13 cellular contexts compared by ENCODE assay signal in the genomic region with DNA sequence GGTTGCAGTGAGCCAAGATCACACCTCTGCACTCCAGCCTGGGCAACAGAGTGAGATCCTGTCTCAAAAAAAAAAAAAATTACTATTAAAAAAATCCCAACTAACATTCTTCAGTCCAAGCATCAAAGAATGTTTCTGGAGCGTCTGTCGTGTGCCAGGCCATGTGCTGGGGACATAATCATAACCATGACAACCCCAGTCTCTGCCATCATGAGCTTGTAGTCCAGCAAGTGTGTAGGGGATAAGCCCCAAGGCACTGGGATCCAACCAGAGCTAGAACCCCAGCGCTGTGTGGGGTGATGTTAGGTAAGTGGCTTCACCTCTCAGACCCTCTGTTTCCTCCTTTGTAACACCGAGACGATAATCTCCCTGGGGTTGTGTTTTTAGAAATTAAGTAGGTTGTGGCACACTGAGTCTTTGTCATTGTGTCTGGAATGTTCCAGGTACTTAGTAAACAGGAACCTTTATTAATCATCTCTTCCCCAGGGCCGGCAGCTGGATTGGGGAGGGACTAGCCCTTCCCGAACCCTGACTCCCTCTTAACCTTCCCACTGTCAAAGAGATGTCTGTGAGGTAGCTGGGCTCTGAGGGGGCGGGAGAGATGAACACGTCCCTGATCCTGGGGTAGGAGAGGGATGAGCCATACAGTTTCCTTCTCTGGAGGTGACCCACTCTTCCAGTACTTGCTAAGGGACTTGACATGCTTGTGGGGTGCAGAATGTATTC. TPM values are rescaled to one million over a fixed set of nuclear protein-coding genes. Genes with fewer than 3 reads are reported as not detected.
DNase-seq lines count a peak whose midpoint lies in the region; ATAC-seq and TF ChIP-seq lines count a peak whose summit lies in the region.
"Had no signal": no experiment of that assay in that cellular context is flagged by ENCODE, and none has a peak within 500 bp of the region (broad histone marks: within the 10 kb centered on the region; RNA-seq: fewer than 3 reads in every experiment).

No MANE protein-coding gene starts in this region.

- H2AK5ac ChIP-seq in H9 (ENCODE audit: insufficient read length, low read length): no peak overlapping the region

- no peaks in the 10 kb centered on the region for H3K79me1 ChIP-seq in H9 (ENCODE audit: insufficient read depth, low read depth, low read length, poor library complexity, severe bottlenecking)

- no peak overlapping the region for H3K4me3 Mint-ChIP-seq in H9
- H3K4me3 Mint-ChIP-seq: stimulated activated naive CD8-positive, alpha-beta T cell treated with anti-CD3 and anti-CD28 coated beads, Interleukin-15, Interleukin-2, amounts not matched to agents 100 ng/mL and 50 ng/mL, for 24 hours had no signal

- no peak overlapping the region for H2AFZ ChIP-seq in H9 (ENCODE audit: low read length)

- H3K4ac ChIP-seq in H9 (ENCODE audit: low read depth, low read length): no peak overlapping the region

- DNase-seq in H9: no peak
- DNase-seq in body of pancreas: peak in 1 of 4 donors; percentile 29
- DNase-seq in glomerular endothelial cell (ENCODE audit: extremely low read depth, low read depth, low spot score): peak; percentile 39
- DNase-seq in gastrocnemius medialis: peak in 1 of 2 donors; percentile 46
- DNase-seq in LoVo (ENCODE audit: low spot score): no peak
- no peak for DNase-seq in ACHN
- DNase-seq in NCI-H128 (lab: John Stamatoyannopoulos, UW; ENCODE audit: unreplicated experiment): no peak
- DNase-seq in NK-92 (lab: John Stamatoyannopoulos, UW; ENCODE audit: unreplicated experiment): no peak
- DNase-seq: central memory CD4-positive, alpha-beta T cell; NCI-H2107 had no signal

- H3K4me3 ChIP-seq in body of pancreas (no peak overlapping the region), gastrocnemius medialis (peak overlapping the region; percentile 14 to 64 (median 32))
- H3K4me3 ChIP-seq: BLaER1 treated with 17β-estradiol and CSF1 and Interleukin-3, amounts not matched to agents 10 nM and 100 nM had no signal

- no peak overlapping the region for H3T11ph ChIP-seq in H9 (ENCODE audit: low read length)

- no peak overlapping the region for H4K8ac ChIP-seq in H9 (replicated peaks; ENCODE audit: insufficient read length, low read depth, low read length)

- no peak overlapping the region for H2BK15ac ChIP-seq in H9 (ENCODE audit: low read depth, low read length)

- ATAC-seq in body of pancreas: no peak
- ATAC-seq in gastrocnemius medialis: no peak

- H3K18ac ChIP-seq in H9 (ENCODE audit: insufficient read length, low read depth, low read length): no peak overlapping the region

- no peaks in the 10 kb centered on the region for H4K20me1 ChIP-seq in H9 (ENCODE audit: control insufficient read depth, insufficient read depth, insufficient read length)

- H3K27me3 ChIP-seq in H9 (ENCODE audit: insufficient read depth, low read length): no peaks in the 10 kb centered on the region
- H3K27me3 ChIP-seq in body of pancreas: no peaks in the 10 kb centered on the region
- no peaks in the 10 kb centered on the region for H3K27me3 ChIP-seq in gastrocnemius medialis
- H3K27me3 ChIP-seq: BLaER1 treated with 17β-estradiol and CSF1 and Interleukin-3, amounts not matched to agents 10 nM and 100 nM had no signal

- no peak overlapping the region for H3K23ac ChIP-seq in H9 (ENCODE audit: insufficient read length, low read depth, low read length)

- H3K27ac ChIP-seq in H9 (ENCODE audit: insufficient read length, low read depth, low read length): no peak overlapping the region
- peak overlapping the region in 3 of 4 donors; percentile 24 to 99 (median 98) for H3K27ac ChIP-seq in body of pancreas
- peak overlapping the region; percentile 89 to 98 (median 92) for H3K27ac ChIP-seq in gastrocnemius medialis
- H3K27ac ChIP-seq: BLaER1 treated with 17β-estradiol and CSF1 and Interleukin-3, amounts not matched to agents 10 nM and 100 nM; VCaP had no signal

- H3K9me3 ChIP-seq in H9 (ENCODE audit: control insufficient read depth, low read depth, low read length): no peaks in the 10 kb centered on the region
- no peaks in the 10 kb centered on the region for H3K9me3 ChIP-seq in body of pancreas
- no peaks in the 10 kb centered on the region for H3K9me3 ChIP-seq in gastrocnemius medialis

- TF ChIP-seq POLR2A in body of pancreas (IDR thresholded peaks at IDR 0.05): no peak
- TF ChIP-seq POLR2A in gastrocnemius medialis (IDR thresholded peaks at IDR 0.05): no peak

- H3K9ac ChIP-seq in H9 (ENCODE audit: extremely low read depth, insufficient read length, low read length): no peak overlapping the region

- H2BK120ac ChIP-seq in H9 (ENCODE audit: low read depth, low read length, poor library complexity, severe bottlenecking): no peak overlapping the region

- H3K23me2 ChIP-seq in H9 (ENCODE audit: insufficient read length, low read depth, low read length, poor library complexity, severe bottlenecking): peaks cover 18% of the 10 kb centered on the region

- in situ Hi-C loops in gastrocnemius medialis (cut with MboI; ENCODE audit: low sequenced_read_pairs in 4 of 4): no loop called here
- in situ Hi-C loops in ACHN (cut with HindIII; ENCODE audit: low pct_ligation_motif_present, low pct_unique_long_range_greater_than_20kb, low sequenced_read_pairs): no loop called here

- no peaks in the 10 kb centered on the region for H3K27me3 Mint-ChIP-seq in H9 (ENCODE audit: low read depth)
- H3K27me3 Mint-ChIP-seq: stimulated activated naive CD8-positive, alpha-beta T cell treated with anti-CD3 and anti-CD28 coated beads, Interleukin-15, Interleukin-2, amounts not matched to agents 100 ng/mL and 50 ng/mL, for 24 hours had no signal

- no peak overlapping the region for H2BK12ac ChIP-seq in H9 (ENCODE audit: insufficient read length, low read depth, low read length)

- H3K36me3 ChIP-seq in body of pancreas (replicated peaks in 1 of 2; ENCODE audit: insufficient read depth in 1 of 2, low read depth in 2 of 2): peaks cover 0 to 11% of the 10 kb centered on the region in 2 donors
- peaks cover 0 to 29% of the 10 kb centered on the region in 2 donors for H3K36me3 ChIP-seq in gastrocnemius medialis

- H3K9me3 Mint-ChIP-seq in H9: peaks cover 0 to 3% of the 10 kb centered on the region in 2 experiments; a peak in 2 of 5 replicates
- H3K9me3 Mint-ChIP-seq: stimulated activated naive CD8-positive, alpha-beta T cell treated with anti-CD3 and anti-CD28 coated beads, Interleukin-15, Interleukin-2, amounts not matched to agents 100 ng/mL and 50 ng/mL, for 24 hours had no signal

- H2BK5ac ChIP-seq in H9 (ENCODE audit: insufficient read length, low read length): no peak overlapping the region

- H3K79me2 ChIP-seq in H9 (ENCODE audit: insufficient read depth, low read length): peaks cover 2% of the 10 kb centered on the region

- H2BK20ac ChIP-seq in H9 (ENCODE audit: low read depth, low read length, poor library complexity, severe bottlenecking): no peak overlapping the region

- H4K5ac ChIP-seq in H9 (ENCODE audit: insufficient read length, low read depth, low read length): no peak overlapping the region

- intact Hi-C loops in body of pancreas (cut with DNase I) (no loop called here), gastrocnemius medialis (cut with DNase I; ENCODE audit: low total_unique reads) (no loop called here)

- H3K36me3 Mint-ChIP-seq in H9 (ENCODE audit: insufficient read depth in 1 of 3, low read depth in 3 of 3): peaks cover 14 to 49% (median 24%) of the 10 kb centered on the region in 3 experiments; a peak in 6 of 7 replicates

- H3K4me2 ChIP-seq in H9 (ENCODE audit: insufficient read depth, insufficient read length, low read length): no peak overlapping the region

- no peak overlapping the region for H4K91ac ChIP-seq in H9 (ENCODE audit: insufficient read length, low read depth, low read length)

- no CpG with 5 or more reads among the region's 9 CpGs for WGBS in H9 (ENCODE audit: extremely low coverage, insufficient read length, low lambda C conversion rate)
- WGBS in body of pancreas, 2 donors: 49 to 69% methylated on average over 9 of the region's 9 CpGs

- no peaks in the 10 kb centered on the region for H3K4me1 ChIP-seq in H9 (ENCODE audit: insufficient read depth, low read length)
- H3K4me1 ChIP-seq in body of pancreas: peaks cover 34% of the 10 kb centered on the region
- H3K4me1 ChIP-seq in gastrocnemius medialis: peaks cover 30 to 33% of the 10 kb centered on the region in 2 donors

- no peak overlapping the region for H3K14ac ChIP-seq in H9 (ENCODE audit: insufficient read depth, low read length)

- no peak for TF ChIP-seq CTCF in H9 (conservative IDR thresholded peaks at IDR 0.05)
- TF ChIP-seq CTCF in body of pancreas (IDR thresholded peaks at IDR 0.05): no peak
- no peak for TF ChIP-seq CTCF in gastrocnemius medialis (IDR thresholded peaks at IDR 0.05 in 4 of 5, conservative IDR thresholded peaks at IDR 0.05 in 1 of 5)

- H3K27ac Mint-ChIP-seq in H9: peak overlapping the region in 2 of 3 experiments; percentile 28 to 40; a peak in 3 of 7 replicates
- H3K27ac Mint-ChIP-seq: stimulated activated naive CD8-positive, alpha-beta T cell treated with anti-CD3 and anti-CD28 coated beads, Interleukin-15, Interleukin-2, amounts not matched to agents 100 ng/mL and 50 ng/mL, for 24 hours had no signal

- no peak overlapping the region for H3K56ac ChIP-seq in H9 (ENCODE audit: insufficient read length, low read depth, low read length)

- H3K4me1 Mint-ChIP-seq in H9: peaks cover 12 to 23% of the 10 kb centered on the region in 2 experiments

RNA-seq across cellular contexts. Expression of gene ITPKC, which starts 5.2 kb away (rescaled TPM):
- 11.2 and 11.8 TPM in 2 replicates for total RNA-seq in H9 (2021)
- total RNA-seq in body of pancreas: 10 to 100 TPM; 14.0 to 27.7 TPM
- 22.5 and 24.9 TPM in 2 replicates for total RNA-seq in glomerular endothelial cell
- 10 to 100 TPM; 14.9 to 34.5 (median 21.8) TPM for total RNA-seq in gastrocnemius medialis

RNA-seq across cellular contexts. Expression of gene COQ8B, which starts 5.4 kb away (rescaled TPM):
- total RNA-seq in H9 (2021): 40.5 and 42.0 TPM in 2 replicates
- total RNA-seq in body of pancreas: 10 to 100 TPM; 29.8 to 31.3 TPM
- total RNA-seq in glomerular endothelial cell: 10.2 and 16.1 TPM in 2 replicates
- total RNA-seq in gastrocnemius medialis: 10 to 100 TPM; 14.9 to 30.7 (median 20.2) TPM

RNA-seq across cellular contexts. Expression of gene ACTMAP, which starts 28.2 kb away (rescaled TPM):
- total RNA-seq in H9 (2021) (27.7 and 31.5 TPM in 2 replicates), body of pancreas (1 to 10 TPM; 3.0 to 4.2 TPM), glomerular endothelial cell (5.7 and 6.7 TPM in 2 replicates), gastrocnemius medialis (10 to 100 TPM in 1 of 4 donors, 1 to 10 TPM in 3; 4.2 to 14.6 (median 6.2) TPM)

RNA-seq across cellular contexts. Expression of gene SNRPA, which starts 28.9 kb away (rescaled TPM):
- total RNA-seq in H9 (2021) (199 and 225 TPM in 2 replicates), body of pancreas (10 to 100 TPM; 18.7 to 42.2 TPM), glomerular endothelial cell (64.5 and 85.2 TPM in 2 replicates), gastrocnemius medialis (10 to 100 TPM; 24.3 to 35.2 (median 27.3) TPM)

RNA-seq across cellular contexts. Expression of gene NUMBL, which starts 31.6 kb away (rescaled TPM):
- total RNA-seq in H9 (2021) (32.6 and 34.5 TPM in 2 replicates), body of pancreas (10 to 100 TPM in 1 of 2 donors, 1 to 10 TPM in 1; 9.1 to 73.5 TPM), glomerular endothelial cell (31.5 and 48.4 TPM in 2 replicates), gastrocnemius medialis (10 to 100 TPM in 3 of 4 donors, 1 to 10 TPM in 1; 5.5 to 16.7 (median 14.1) TPM)

Comparison
In these comparisons a context has a peak if more than half of its experiments do, and no peak if none do; other contexts are left out.
1. H3K4me3 ChIP-seq: peak in gastrocnemius medialis (4 of 4); none in body of pancreas (0 of 2).